Comparison of ENCODE assay signal across 17 cellular contexts in the genomic region with DNA sequence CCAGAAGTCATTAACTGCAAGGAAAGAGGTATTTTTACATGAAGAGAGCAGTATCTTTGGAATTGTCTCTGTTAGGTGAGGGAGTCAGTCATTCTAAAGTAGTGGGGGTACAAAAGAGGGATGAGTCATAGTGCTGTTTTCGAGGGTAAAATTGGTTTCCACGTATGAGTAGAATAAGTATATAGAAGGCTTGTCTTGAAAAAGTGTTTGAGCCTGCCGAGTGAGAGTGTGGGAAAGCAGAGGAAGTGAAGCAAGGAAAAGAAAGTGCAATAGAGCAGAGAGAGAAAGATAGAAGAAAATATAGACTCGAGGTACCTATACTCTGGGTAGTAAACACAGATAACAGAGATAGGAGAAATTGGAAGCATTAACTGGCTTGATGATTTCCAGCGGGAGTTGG.
DNase-seq lines count a peak whose midpoint lies in the region; ATAC-seq and TF ChIP-seq lines count a peak whose summit lies in the region.
"Had no signal": no experiment of that assay in that cellular context is flagged by ENCODE, and none has a peak within 500 bp of the region (broad histone marks: within the 10 kb centered on the region; RNA-seq: fewer than 3 reads in every experiment).

No MANE protein-coding gene starts in this region.

- ATAC-seq in GM18508 (IDR thresholded peaks at IDR 0.05; ENCODE audit: insufficient read depth, unreplicated experiment) (peak; percentile 97), HG02852 (IDR thresholded peaks at IDR 0.05; ENCODE audit: unreplicated experiment) (peak; percentile 100), HG03442 (IDR thresholded peaks at IDR 0.05; ENCODE audit: unreplicated experiment) (peak; percentile 94)

- no peak for TF ChIP-seq CTCF in GM20000 (IDR thresholded peaks at IDR 0.05; ENCODE audit: extremely low read depth, missing control alignments)

- DNase-seq in GM20000 (ENCODE audit: low spot score) (peak; percentile 1), cerebellar cortex (ENCODE audit: low spot score) (no peak), islet precursor cell (no peak), DMS 273 (lab: John Stamatoyannopoulos, UW; ENCODE audit: unreplicated experiment) (no peak)
- no peak for DNase-seq in effector CD4-positive, alpha-beta T cell
- DNase-seq: activated CD8-positive, alpha-beta memory T cell treated with anti-CD3 and anti-CD28 coated beads, Interleukin-2, amount 50 U/mL, for 4 hours; activated naive CD8-positive, alpha-beta T cell treated with anti-CD3 and anti-CD28 coated beads for 36 hours; GM23248; head of caudate nucleus; NCI-H2171 treated with DMSO at 0.1 percent for 48 hours; retina; SK-N-SH; stimulated activated CD4-positive, alpha-beta T cell treated with anti-CD3 and anti-CD28 coated beads, Interleukin-4, amount 100 ng/mL, for 24 hours; stimulated activated naive CD4-positive, alpha-beta T cell treated with Interleukin-2 at 50 U/mL for 16 hours had no signal
